ENCODE assay signal across 1 cellular context in the genomic region with DNA sequence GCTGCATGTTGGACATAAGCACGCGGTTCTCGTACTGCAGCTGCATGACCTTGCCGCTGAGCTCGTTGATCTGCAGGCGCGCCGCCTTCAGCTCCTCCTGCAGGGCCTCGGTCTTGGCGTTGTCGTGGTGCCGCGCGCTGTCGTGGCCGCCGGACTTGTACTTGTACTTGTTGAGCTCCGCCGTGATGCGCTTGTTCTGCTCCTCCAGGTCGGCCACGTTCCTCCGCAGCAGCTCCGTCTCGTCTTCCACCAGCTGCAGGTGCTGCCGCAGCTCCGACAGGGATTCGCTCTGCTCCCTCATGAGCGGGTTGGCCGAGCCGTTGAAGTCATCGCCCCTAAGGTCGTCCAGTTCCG.
TF ChIP-seq lines count a peak whose summit lies in the region.

No MANE protein-coding gene starts in this region.

TF ChIP-seq in H1, 55 proteins besides CTCF, POLR2A, EP300 and RAD21:
- TF ChIP-seq SRF (IDR thresholded peaks at IDR 0.05; ENCODE audit: low read depth, low read length) = no peak
